In the genomic region with DNA sequence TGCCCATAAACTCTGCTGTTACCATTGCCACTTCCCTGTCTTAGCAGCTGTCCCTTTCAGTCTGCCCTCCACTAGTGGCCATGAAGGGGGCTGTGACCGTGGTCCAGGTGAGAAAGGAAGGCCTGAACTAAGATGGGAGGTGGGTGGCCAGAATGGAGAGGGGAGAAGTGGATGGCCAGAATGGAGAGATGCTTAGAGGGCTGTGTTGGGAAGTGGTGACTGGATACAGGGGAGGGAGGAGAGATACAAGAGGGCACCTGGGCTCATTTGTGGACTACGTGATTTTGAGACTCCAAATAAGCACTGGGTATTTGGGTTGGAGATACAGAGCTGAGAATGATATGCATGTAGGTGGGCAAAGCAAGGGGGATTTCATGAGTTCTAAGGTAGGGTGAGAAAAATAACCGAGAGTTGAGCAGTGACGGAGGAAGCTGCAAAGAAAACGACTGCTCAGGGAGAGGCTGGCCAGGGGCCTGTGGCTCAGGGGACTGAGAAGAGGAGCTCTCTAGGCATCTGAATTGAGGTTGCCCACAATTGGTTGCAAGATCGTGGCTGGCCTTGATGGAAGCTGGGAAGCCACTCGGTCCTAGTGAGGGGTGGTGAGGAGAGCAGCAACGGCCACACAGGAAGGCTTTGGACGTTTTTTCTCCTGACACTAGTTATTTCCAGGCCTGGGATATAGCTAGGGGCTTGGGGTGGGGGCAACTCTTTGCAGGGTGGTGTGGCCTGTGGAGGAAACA, we compare ENCODE assay signal across 10 cellular contexts. TPM values are rescaled to one million over a fixed set of nuclear protein-coding genes. Genes with fewer than 3 reads are reported as not detected.
DNase-seq lines count a peak whose midpoint lies in the region; ATAC-seq and TF ChIP-seq lines count a peak whose summit lies in the region.
"Had no signal": no experiment of that assay in that cellular context is flagged by ENCODE, and none has a peak within 500 bp of the region (broad histone marks: within the 10 kb centered on the region; RNA-seq: fewer than 3 reads in every experiment).

No MANE protein-coding gene starts in this region.

- no peak overlapping the region for H3K4me3 Mint-ChIP-seq in CD4-positive, CD25-positive, alpha-beta regulatory T cell
- no peak overlapping the region for H3K4me3 Mint-ChIP-seq in activated CD8-positive, alpha-beta T cell treated with anti-CD3 and anti-CD28 coated beads, Interleukin-2, amount 10 ng/mL, durations not matched to agents 7 days and 5 days

- H3K27ac ChIP-seq in CD4-positive, CD25-positive, alpha-beta regulatory T cell (ENCODE audit: insufficient read depth, low read length, poor library complexity, severe bottlenecking) = no peak overlapping the region
- H3K27ac ChIP-seq in DND-41 (ENCODE audit: low read length) = peak overlapping the region; percentile 4; the same call in 1 of the 2 replicates

- no peaks in the 10 kb centered on the region for H3K4me1 ChIP-seq in CD4-positive, CD25-positive, alpha-beta regulatory T cell (ENCODE audit: control insufficient read depth, insufficient read depth, low read length, poor library complexity, severe bottlenecking)
- no peaks in the 10 kb centered on the region for H3K4me1 ChIP-seq in DND-41 (ENCODE audit: insufficient read depth, low read length)

- H4K20me1 ChIP-seq in DND-41 (ENCODE audit: insufficient read depth, low read length) = peaks cover 41% of the 10 kb centered on the region

- POLR2A ChIA-PET in activated CD8-positive, alpha-beta T cell treated with anti-CD3 and anti-CD28 coated beads, Interleukin-2, amount 10 ng/mL, durations not matched to agents 7 days and 5 days (lab: Charles Lee) = no interaction called here

- no peak overlapping the region for H2AFZ ChIP-seq in DND-41 (ENCODE audit: low read depth, low read length)

- DNase-seq in CD4-positive, CD25-positive, alpha-beta regulatory T cell = no peak
- no peak for DNase-seq in DND-41
- no peak for DNase-seq in activated CD8-positive, alpha-beta T cell treated with anti-CD3 and anti-CD28 coated beads, Interleukin-2, amount 10 ng/mL, durations not matched to agents 7 days and 5 days
- peak; percentile 57 for DNase-seq in myocyte (ENCODE audit: low read depth)
- no peak for DNase-seq in COLO829 (ENCODE audit: low spot score)
- DNase-seq: activated CD8-positive, alpha-beta memory T cell treated with anti-CD3 and anti-CD28 coated beads for 24 hours; MM.1S had no signal

- no peak overlapping the region for H3K4me3 ChIP-seq in CD4-positive, CD25-positive, alpha-beta regulatory T cell (ENCODE audit: low read depth, low read length)
- H3K4me3 ChIP-seq in DND-41 (ENCODE audit: low read depth in 1 of 2, low read length in 2 of 2) = no peak overlapping the region
- H3K4me3 ChIP-seq: smooth muscle cell had no signal

- H3K9me3 ChIP-seq in CD4-positive, CD25-positive, alpha-beta regulatory T cell (ENCODE audit: control insufficient read depth in 2 of 2, low read length in 2 of 2) = no peaks in the 10 kb centered on the region
- no peaks in the 10 kb centered on the region for H3K9me3 ChIP-seq in DND-41 (ENCODE audit: insufficient read depth, low read length, severe bottlenecking)

- no peaks in the 10 kb centered on the region for H3K27me3 ChIP-seq in CD4-positive, CD25-positive, alpha-beta regulatory T cell (ENCODE audit: control insufficient read depth, insufficient read depth, low read length)
- no peaks in the 10 kb centered on the region for H3K27me3 ChIP-seq in DND-41 (ENCODE audit: insufficient read depth, low read length, poor library complexity)

- no peak for TF ChIP-seq CTCF in DND-41 (IDR thresholded peaks at IDR 0.05; ENCODE audit: borderline replicate concordance, extremely low read depth, low read length, poor library complexity, severe bottlenecking)

- CTCF ChIA-PET in activated CD8-positive, alpha-beta T cell treated with anti-CD3 and anti-CD28 coated beads, Interleukin-2, amount 10 ng/mL, durations not matched to agents 7 days and 5 days (lab: Charles Lee) = interaction anchor here (1.3 to 1.4 kb wide), 2 partner anchors 25 to 159 kb away, joined by 3 to 5 read pairs; no protein-coding TSS in a partner anchor

- H3K36me3 ChIP-seq in CD4-positive, CD25-positive, alpha-beta regulatory T cell (ENCODE audit: control insufficient read depth, insufficient read depth, low read length) = peaks cover 38% of the 10 kb centered on the region
- H3K36me3 ChIP-seq in DND-41 (ENCODE audit: insufficient read depth, low read length) = peaks cover 75% of the 10 kb centered on the region

- H3K9me3 Mint-ChIP-seq in CD4-positive, CD25-positive, alpha-beta regulatory T cell = peaks cover 0 to 1% (median 0%) of the 10 kb centered on the region in 7 donors
- no peaks in the 10 kb centered on the region for H3K9me3 Mint-ChIP-seq in activated CD8-positive, alpha-beta T cell treated with anti-CD3 and anti-CD28 coated beads, Interleukin-2, amount 10 ng/mL, durations not matched to agents 7 days and 5 days (ENCODE audit: insufficient read depth)

- peaks cover 11% of the 10 kb centered on the region for H3K36me3 Mint-ChIP-seq in CD4-positive, CD25-positive, alpha-beta regulatory T cell
- H3K36me3 Mint-ChIP-seq in activated CD8-positive, alpha-beta T cell treated with anti-CD3 and anti-CD28 coated beads, Interleukin-2, amount 10 ng/mL, durations not matched to agents 7 days and 5 days (ENCODE audit: low read depth) = peaks cover 52% of the 10 kb centered on the region

- H3K79me2 ChIP-seq in DND-41 (ENCODE audit: insufficient read depth, low read length) = peaks cover 32% of the 10 kb centered on the region

- peaks cover 19 to 38% (median 34%) of the 10 kb centered on the region in 4 donors for H3K4me1 Mint-ChIP-seq in CD4-positive, CD25-positive, alpha-beta regulatory T cell
- peaks cover 36% of the 10 kb centered on the region for H3K4me1 Mint-ChIP-seq in activated CD8-positive, alpha-beta T cell treated with anti-CD3 and anti-CD28 coated beads, Interleukin-2, amount 10 ng/mL, durations not matched to agents 7 days and 5 days (ENCODE audit: low read depth)

- no peak for ATAC-seq in CD4-positive, CD25-positive, alpha-beta regulatory T cell (ENCODE audit: low read depth in 2 of 2)
- ATAC-seq in DND-41 (ENCODE audit: insufficient read depth, low read depth) (no peak), GM21529 (IDR thresholded peaks at IDR 0.05; ENCODE audit: unreplicated experiment) (no peak), HG02610 (IDR thresholded peaks at IDR 0.05; ENCODE audit: unreplicated experiment) (no peak)
- ATAC-seq in activated CD8-positive, alpha-beta T cell treated with anti-CD3 and anti-CD28 coated beads, Interleukin-2, amount 10 ng/mL, durations not matched to agents 7 days and 5 days = no peak

- H3K9ac ChIP-seq in DND-41 (ENCODE audit: low read depth, low read length) = no peak overlapping the region

- H3K27ac Mint-ChIP-seq in CD4-positive, CD25-positive, alpha-beta regulatory T cell = peak overlapping the region; percentile 25 to 87 (median 38)
- H3K27ac Mint-ChIP-seq in activated CD8-positive, alpha-beta T cell treated with anti-CD3 and anti-CD28 coated beads, Interleukin-2, amount 10 ng/mL, durations not matched to agents 7 days and 5 days = peak overlapping the region; percentile 51

- no peaks in the 10 kb centered on the region for H3K27me3 Mint-ChIP-seq in CD4-positive, CD25-positive, alpha-beta regulatory T cell
- no peaks in the 10 kb centered on the region for H3K27me3 Mint-ChIP-seq in activated CD8-positive, alpha-beta T cell treated with anti-CD3 and anti-CD28 coated beads, Interleukin-2, amount 10 ng/mL, durations not matched to agents 7 days and 5 days (ENCODE audit: low read depth)

- no peak overlapping the region for H3K4me2 ChIP-seq in DND-41 (ENCODE audit: insufficient read depth, low read length)
- H3K4me2 ChIP-seq: smooth muscle cell had no signal

RNA-seq across cellular contexts. Expression of a gene that starts 36.9 kb away (rescaled TPM):
- 63.2 TPM for total RNA-seq in CD4-positive, CD25-positive, alpha-beta regulatory T cell
- 10 to 100 TPM; 44.4 to 59.3 (median 49.8) TPM for polyA plus RNA-seq in CD4-positive, CD25-positive, alpha-beta regulatory T cell
- 10 to 100 TPM; 73.1 to 74.4 TPM for total RNA-seq in activated CD8-positive, alpha-beta T cell treated with anti-CD3 and anti-CD28 coated beads, Interleukin-2, amount 10 ng/mL, durations not matched to agents 7 days and 5 days
- 31.6 and 37.7 TPM in 2 replicates for total RNA-seq in myocyte
- 33.4 TPM for polyA plus RNA-seq in myocyte (2012)
